ENCODE assay signal across 1 cellular context in the genomic region with DNA sequence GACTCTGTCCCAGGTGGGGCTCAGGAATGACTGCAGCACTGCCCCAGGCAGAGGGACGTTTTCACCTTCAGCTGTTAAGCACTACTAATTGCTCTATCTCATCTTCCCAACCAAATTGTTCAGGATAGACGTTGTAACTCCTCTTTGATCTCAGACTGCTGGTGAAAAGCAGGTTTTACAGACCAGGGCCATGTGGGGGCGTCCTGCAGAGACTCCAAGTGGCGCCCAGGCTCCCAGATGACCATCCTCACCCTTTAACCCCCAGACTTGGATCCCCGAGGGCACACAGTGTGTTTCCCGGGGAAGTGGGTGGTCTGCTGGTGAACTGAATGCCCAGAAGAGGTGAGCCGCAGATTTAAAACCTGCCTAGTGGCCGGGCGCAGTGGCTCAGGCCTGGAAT.
TF ChIP-seq lines count a peak whose summit lies in the region.

No MANE protein-coding gene starts in this region.

TF ChIP-seq in GM12878, 131 proteins besides CTCF, POLR2A, EP300 and RAD21:
- no peak for TF ChIP-seq TBL1XR1 (IDR thresholded peaks at IDR 0.05; ENCODE audit: low read depth, low read length)
- no peak for TF ChIP-seq FOXK2 (IDR thresholded peaks at IDR 0.05)
- TF ChIP-seq NFIC (IDR thresholded peaks at IDR 0.05; ENCODE audit: low read depth, low read length), result no peak
- TF ChIP-seq SMC3 (IDR thresholded peaks at IDR 0.05; ENCODE audit: borderline replicate concordance, low read length), result peak; percentile 18; the same call in 1 of the 2 replicates
- TF ChIP-seq, protein P1, sequence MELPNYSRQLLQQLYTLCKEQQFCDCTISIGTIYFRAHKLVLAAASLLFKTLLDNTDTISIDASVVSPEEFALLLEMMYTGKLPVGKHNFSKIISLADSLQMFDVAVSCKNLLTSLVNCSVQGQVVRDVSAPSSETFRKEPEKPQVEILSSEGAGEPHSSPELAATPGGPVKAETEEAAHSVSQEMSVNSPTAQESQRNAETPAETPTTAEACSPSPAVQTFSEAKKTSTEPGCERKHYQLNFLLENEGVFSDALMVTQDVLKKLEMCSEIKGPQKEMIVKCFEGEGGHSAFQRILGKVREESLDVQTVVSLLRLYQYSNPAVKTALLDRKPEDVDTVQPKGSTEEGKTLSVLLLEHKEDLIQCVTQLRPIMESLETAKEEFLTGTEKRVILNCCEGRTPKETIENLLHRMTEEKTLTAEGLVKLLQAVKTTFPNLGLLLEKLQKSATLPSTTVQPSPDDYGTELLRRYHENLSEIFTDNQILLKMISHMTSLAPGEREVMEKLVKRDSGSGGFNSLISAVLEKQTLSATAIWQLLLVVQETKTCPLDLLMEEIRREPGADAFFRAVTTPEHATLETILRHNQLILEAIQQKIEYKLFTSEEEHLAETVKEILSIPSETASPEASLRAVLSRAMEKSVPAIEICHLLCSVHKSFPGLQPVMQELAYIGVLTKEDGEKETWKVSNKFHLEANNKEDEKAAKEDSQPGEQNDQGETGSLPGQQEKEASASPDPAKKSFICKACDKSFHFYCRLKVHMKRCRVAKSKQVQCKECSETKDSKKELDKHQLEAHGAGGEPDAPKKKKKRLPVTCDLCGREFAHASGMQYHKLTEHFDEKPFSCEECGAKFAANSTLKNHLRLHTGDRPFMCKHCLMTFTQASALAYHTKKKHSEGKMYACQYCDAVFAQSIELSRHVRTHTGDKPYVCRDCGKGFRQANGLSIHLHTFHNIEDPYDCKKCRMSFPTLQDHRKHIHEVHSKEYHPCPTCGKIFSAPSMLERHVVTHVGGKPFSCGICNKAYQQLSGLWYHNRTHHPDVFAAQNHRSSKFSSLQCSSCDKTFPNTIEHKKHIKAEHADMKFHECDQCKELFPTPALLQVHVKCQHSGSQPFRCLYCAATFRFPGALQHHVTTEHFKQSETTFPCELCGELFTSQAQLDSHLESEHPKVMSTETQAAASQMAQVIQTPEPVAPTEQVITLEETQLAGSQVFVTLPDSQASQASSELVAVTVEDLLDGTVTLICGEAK (IDR thresholded peaks at IDR 0.05; ENCODE audit: borderline replicate concordance), result no peak
- TF ChIP-seq SREBF1 (IDR thresholded peaks at IDR 0.05; ENCODE audit: low read length), result no peak
- TF ChIP-seq IKZF2 (IDR thresholded peaks at IDR 0.05), result no peak
- no peak for TF ChIP-seq SPI1 (IDR thresholded peaks at IDR 0.05; ENCODE audit: borderline replicate concordance, insufficient read depth, low read depth, low read length)
- no peak for TF ChIP-seq ZNF622 (IDR thresholded peaks at IDR 0.05)
